ENCODE assay signal across 17 cellular contexts in genomic region chr15:64568765-64569164, GRCh38.
DNase-seq lines count a peak whose midpoint lies in the region; ATAC-seq and TF ChIP-seq lines count a peak whose summit lies in the region.
"Had no signal": no experiment of that assay in that cellular context is flagged by ENCODE, and none has a peak within 500 bp of the region (broad histone marks: within the 10 kb centered on the region; RNA-seq: fewer than 3 reads in every experiment).

No MANE protein-coding gene starts in this region.

- intact Hi-C loops in CD4-positive, alpha-beta memory T cell (cut with micrococcal nuclease): loop anchor here (2.0 kb wide), 1 partner anchor 54 kb away; no protein-coding TSS in a partner anchor
- intact Hi-C loops in activated T-helper 1 cell treated with anti-CD3 and anti-CD28 coated beads, Interleukin-12 subunit alpha, Interleukin-12 subunit beta, Interleukin-2, Interleukin-4 antibody, amounts not matched to agents 30 ng/mL and 10 ng/mL and 1 ng/mL, durations not matched to agents 14 hours and 24 hours and 36 hours (cut with micrococcal nuclease): no loop called here
- intact Hi-C loops in naive thymus-derived CD4-positive, alpha-beta T cell (cut with micrococcal nuclease): no loop called here

- peaks cover 7 to 10% of the 10 kb centered on the region in 2 donors for H3K36me3 Mint-ChIP-seq in CD4-positive, alpha-beta memory T cell
- H3K36me3 Mint-ChIP-seq in activated T-helper 1 cell treated with anti-CD3 and anti-CD28 coated beads, Interleukin-12 subunit alpha, Interleukin-12 subunit beta, Interleukin-2, Interleukin-4 antibody, amounts not matched to agents 30 ng/mL and 10 ng/mL and 1 ng/mL, durations not matched to agents 14 hours and 24 hours and 36 hours (ENCODE audit: low read depth): peaks cover 19% of the 10 kb centered on the region
- peaks cover 4 to 31% (median 18%) of the 10 kb centered on the region in 5 donors for H3K36me3 Mint-ChIP-seq in naive thymus-derived CD4-positive, alpha-beta T cell
- peaks cover 0 to 7% (median 0%) of the 10 kb centered on the region in 3 experiments; a peak in 2 of 7 replicates for H3K36me3 Mint-ChIP-seq in H9 (ENCODE audit: insufficient read depth in 1 of 3, low read depth in 3 of 3)

- H3K4me1 ChIP-seq in CD4-positive, alpha-beta memory T cell (ENCODE audit: insufficient read depth, low read length): peaks cover 32% of the 10 kb centered on the region
- H3K4me1 ChIP-seq in HEK293 (ENCODE audit: control insufficient read depth, insufficient read depth, low read length) (peaks cover 22% of the 10 kb centered on the region; the same call in 1 of the 2 replicates), H9 (ENCODE audit: insufficient read depth, low read length) (no peaks in the 10 kb centered on the region; the same call in 1 of the 2 replicates)
- H3K4me1 ChIP-seq in naive thymus-derived CD4-positive, alpha-beta T cell (ENCODE audit: control insufficient read depth in 2 of 2, insufficient read depth in 2 of 2, low read length in 2 of 2): peaks cover 12 to 46% of the 10 kb centered on the region in 2 donors

- H3K14ac ChIP-seq in H9 (ENCODE audit: insufficient read depth, low read length): no peak overlapping the region

- H3K9me3 ChIP-seq in CD4-positive, alpha-beta memory T cell (ENCODE audit: control insufficient read depth in 1 of 2, low read length in 2 of 2): no peaks in the 10 kb centered on the region
- no peaks in the 10 kb centered on the region for H3K9me3 ChIP-seq in HEK293 (ENCODE audit: control insufficient read depth, insufficient read depth, low read depth, low read length)
- no peaks in the 10 kb centered on the region for H3K9me3 ChIP-seq in naive thymus-derived CD4-positive, alpha-beta T cell (ENCODE audit: control insufficient read depth in 2 of 3, low read length in 3 of 3)
- H3K9me3 ChIP-seq in H9 (ENCODE audit: control insufficient read depth, low read depth, low read length): no peaks in the 10 kb centered on the region
- H3K9me3 ChIP-seq: sigmoid colon, thyroid gland had no signal

- peak overlapping the region in 4 of 8 donors; percentile 13 to 38 (median 29) for H3K4me3 Mint-ChIP-seq in CD4-positive, alpha-beta memory T cell
- no peak overlapping the region for H3K4me3 Mint-ChIP-seq in activated T-helper 1 cell treated with anti-CD3 and anti-CD28 coated beads, Interleukin-12 subunit alpha, Interleukin-12 subunit beta, Interleukin-2, Interleukin-4 antibody, amounts not matched to agents 30 ng/mL and 10 ng/mL and 1 ng/mL, durations not matched to agents 14 hours and 24 hours and 36 hours
- H3K4me3 Mint-ChIP-seq in naive thymus-derived CD4-positive, alpha-beta T cell: peak overlapping the region in 7 of 10 donors; percentile 3 to 60 (median 38)
- H3K4me3 Mint-ChIP-seq in H9: no peak overlapping the region

- no peak overlapping the region for H4K91ac ChIP-seq in H9 (ENCODE audit: insufficient read length, low read depth, low read length)

- H2BK120ac ChIP-seq in H9 (ENCODE audit: low read depth, low read length, poor library complexity, severe bottlenecking): no peak overlapping the region

- no peak overlapping the region for H2BK12ac ChIP-seq in H9 (ENCODE audit: insufficient read length, low read depth, low read length)

- H3K79me2 ChIP-seq in H9 (ENCODE audit: insufficient read depth, low read length): peaks cover 3% of the 10 kb centered on the region; the same call in 1 of the 2 replicates

- no peaks in the 10 kb centered on the region for H3K27me3 Mint-ChIP-seq in CD4-positive, alpha-beta memory T cell
- H3K27me3 Mint-ChIP-seq in activated T-helper 1 cell treated with anti-CD3 and anti-CD28 coated beads, Interleukin-12 subunit alpha, Interleukin-12 subunit beta, Interleukin-2, Interleukin-4 antibody, amounts not matched to agents 30 ng/mL and 10 ng/mL and 1 ng/mL, durations not matched to agents 14 hours and 24 hours and 36 hours (ENCODE audit: insufficient read depth): no peaks in the 10 kb centered on the region
- H3K27me3 Mint-ChIP-seq in naive thymus-derived CD4-positive, alpha-beta T cell: no peaks in the 10 kb centered on the region
- no peaks in the 10 kb centered on the region for H3K27me3 Mint-ChIP-seq in H9 (ENCODE audit: low read depth)

- no peaks in the 10 kb centered on the region for H4K20me1 ChIP-seq in H9 (ENCODE audit: control insufficient read depth, insufficient read depth, insufficient read length)

- H3K18ac ChIP-seq in H9 (ENCODE audit: insufficient read length, low read depth, low read length): no peak overlapping the region

- H3K36me3 ChIP-seq in CD4-positive, alpha-beta memory T cell (ENCODE audit: insufficient read depth, low read length): no peaks in the 10 kb centered on the region
- no peaks in the 10 kb centered on the region; a peak in 1 of 3 replicates for H3K36me3 ChIP-seq in HEK293 (ENCODE audit: control insufficient read depth in 2 of 2, insufficient read depth in 1 of 2, low read length in 2 of 2)
- H3K36me3 ChIP-seq in naive thymus-derived CD4-positive, alpha-beta T cell (ENCODE audit: control insufficient read depth in 2 of 3, insufficient read depth in 3 of 3, low read length in 3 of 3): no peaks in the 10 kb centered on the region
- H3K36me3 ChIP-seq: thyroid gland had no signal

- no peak overlapping the region for H4K8ac ChIP-seq in H9 (replicated peaks; ENCODE audit: insufficient read length, low read depth, low read length)

- H2BK20ac ChIP-seq in H9 (ENCODE audit: low read depth, low read length, poor library complexity, severe bottlenecking): no peak overlapping the region

- H3K4ac ChIP-seq in H9 (ENCODE audit: low read depth, low read length): no peak overlapping the region

- H2BK15ac ChIP-seq in H9 (ENCODE audit: low read depth, low read length): no peak overlapping the region

- no peak overlapping the region for H3K4me2 ChIP-seq in H9 (ENCODE audit: insufficient read depth, insufficient read length, low read length)

- POLR2A ChIA-PET in CD4-positive, alpha-beta memory T cell (lab: Charles Lee; ENCODE audit: partially characterized antibody): interaction anchor here (0.7 to 1.3 kb wide), 2 partner anchors 15 to 66 kb away, joined by 3 read pairs; no protein-coding TSS in a partner anchor
- POLR2A ChIA-PET in HEK293 (lab: Yijun Ruan, JAX): no interaction called here
- POLR2A ChIA-PET in naive thymus-derived CD4-positive, alpha-beta T cell (lab: Charles Lee): interaction anchor here (0.6 to 1.6 kb wide), 5 partner anchors 13 to 57 kb away, joined by 3 to 6 read pairs (median 4); no protein-coding TSS in a partner anchor

- no peak overlapping the region for H2AFZ ChIP-seq in H9 (ENCODE audit: low read length)

- no peak overlapping the region for H4K5ac ChIP-seq in H9 (ENCODE audit: insufficient read length, low read depth, low read length)

- H3K9me3 Mint-ChIP-seq in CD4-positive, alpha-beta memory T cell: no peaks in the 10 kb centered on the region
- no peaks in the 10 kb centered on the region for H3K9me3 Mint-ChIP-seq in activated T-helper 1 cell treated with anti-CD3 and anti-CD28 coated beads, Interleukin-12 subunit alpha, Interleukin-12 subunit beta, Interleukin-2, Interleukin-4 antibody, amounts not matched to agents 30 ng/mL and 10 ng/mL and 1 ng/mL, durations not matched to agents 14 hours and 24 hours and 36 hours
- H3K9me3 Mint-ChIP-seq in naive thymus-derived CD4-positive, alpha-beta T cell: no peaks in the 10 kb centered on the region
- H3K9me3 Mint-ChIP-seq in H9: no peaks in the 10 kb centered on the region

- no peak overlapping the region for H3K4me3 ChIP-seq in CD4-positive, alpha-beta memory T cell (ENCODE audit: low read length in 2 of 2)
- H3K4me3 ChIP-seq in HEK293 (ENCODE audit: low read depth, low read length): no peak overlapping the region
- H3K4me3 ChIP-seq in naive thymus-derived CD4-positive, alpha-beta T cell (ENCODE audit: low read length): no peak overlapping the region
- H3K4me3 ChIP-seq: sigmoid colon, thyroid gland had no signal

- H2BK5ac ChIP-seq in H9 (ENCODE audit: insufficient read length, low read length): no peak overlapping the region

- H3K27ac Mint-ChIP-seq in CD4-positive, alpha-beta memory T cell: peak overlapping the region; percentile 8 to 82 (median 39)
- peak overlapping the region; percentile 18 for H3K27ac Mint-ChIP-seq in activated T-helper 1 cell treated with anti-CD3 and anti-CD28 coated beads, Interleukin-12 subunit alpha, Interleukin-12 subunit beta, Interleukin-2, Interleukin-4 antibody, amounts not matched to agents 30 ng/mL and 10 ng/mL and 1 ng/mL, durations not matched to agents 14 hours and 24 hours and 36 hours
- H3K27ac Mint-ChIP-seq in naive thymus-derived CD4-positive, alpha-beta T cell: peak overlapping the region; percentile 47 to 95 (median 83)
- H3K27ac Mint-ChIP-seq in H9: no peak overlapping the region

- no peak overlapping the region for H2AK5ac ChIP-seq in H9 (ENCODE audit: insufficient read length, low read length)

- no peak overlapping the region for H3K27ac ChIP-seq in CD4-positive, alpha-beta memory T cell (ENCODE audit: low read depth, low read length)
- H3K27ac ChIP-seq in HEK293 (ENCODE audit: extremely low read depth, low read depth, low read length): no peak overlapping the region
- H3K27ac ChIP-seq in naive thymus-derived CD4-positive, alpha-beta T cell (ENCODE audit: low read depth, low read length): peak overlapping the region; percentile 52
- no peak overlapping the region for H3K27ac ChIP-seq in H9 (ENCODE audit: insufficient read length, low read depth, low read length)
- H3K27ac ChIP-seq: HL-60, sigmoid colon had no signal

- CTCF ChIA-PET in CD4-positive, alpha-beta memory T cell (lab: Charles Lee; ENCODE audit: partially characterized antibody): interaction anchor here (1.1 kb wide), 1 partner anchor 66 kb away, joined by 3 read pairs; no protein-coding TSS in a partner anchor
- CTCF ChIA-PET in HEK293 (lab: Yijun Ruan, JAX): no interaction called here
- CTCF ChIA-PET in naive thymus-derived CD4-positive, alpha-beta T cell (lab: Charles Lee): interaction anchor here (0.6 to 1.2 kb wide), 2 partner anchors 81 to 85 kb away, joined by 5 read pairs; no protein-coding TSS in a partner anchor

- peaks cover 43 to 73% (median 54%) of the 10 kb centered on the region in 4 donors for H3K4me1 Mint-ChIP-seq in CD4-positive, alpha-beta memory T cell
- H3K4me1 Mint-ChIP-seq in activated T-helper 1 cell treated with anti-CD3 and anti-CD28 coated beads, Interleukin-12 subunit alpha, Interleukin-12 subunit beta, Interleukin-2, Interleukin-4 antibody, amounts not matched to agents 30 ng/mL and 10 ng/mL and 1 ng/mL, durations not matched to agents 14 hours and 24 hours and 36 hours (ENCODE audit: low read depth): peaks cover 49% of the 10 kb centered on the region
- H3K4me1 Mint-ChIP-seq in naive thymus-derived CD4-positive, alpha-beta T cell: peaks cover 40 to 85% (median 72%) of the 10 kb centered on the region in 7 donors
- peaks cover 35 to 38% of the 10 kb centered on the region in 2 experiments for H3K4me1 Mint-ChIP-seq in H9

- peaks cover 14% of the 10 kb centered on the region for H3K79me1 ChIP-seq in H9 (ENCODE audit: insufficient read depth, low read depth, low read length, poor library complexity, severe bottlenecking)

- no peak overlapping the region for H3K23ac ChIP-seq in H9 (ENCODE audit: insufficient read length, low read depth, low read length)

- H3K23me2 ChIP-seq in H9 (ENCODE audit: insufficient read length, low read depth, low read length, poor library complexity, severe bottlenecking): no peaks in the 10 kb centered on the region

- peak; percentile 27 for ATAC-seq in naive thymus-derived CD4-positive, alpha-beta T cell

- peak in 1 of 5 donors; percentile 4 for DNase-seq in CD4-positive, alpha-beta memory T cell
- DNase-seq in activated T-helper 1 cell treated with anti-CD3 and anti-CD28 coated beads, Interleukin-12 subunit alpha, Interleukin-12 subunit beta, Interleukin-2, Interleukin-4 antibody, amounts not matched to agents 30 ng/mL and 10 ng/mL and 1 ng/mL, durations not matched to agents 14 hours and 24 hours and 36 hours (ENCODE audit: low spot score): no peak
- DNase-seq in naive thymus-derived CD4-positive, alpha-beta T cell: no peak
- DNase-seq in DMS153 (lab: John Stamatoyannopoulos, UW) (no peak), H9 (no peak), AML-193 (lab: John Stamatoyannopoulos, UW) (no peak), GM03348 (ENCODE audit: low spot score) (no peak)
- DNase-seq: activated CD4-positive, CD25-positive, alpha-beta regulatory T cell treated with anti-CD3 and anti-CD28 coated beads, Interleukin-2, amount 50 U/mL, for 72 hours; DMS53; GOT3; NCI-H1436 treated with DMSO at 0.1 percent for 48 hours; SHP77; sigmoid colon; stimulated activated CD4-positive, alpha-beta T cell treated with anti-CD3 and anti-CD28 coated beads, Interleukin-4, amount 100 ng/mL, for 1 hour; thyroid gland had no signal

- H3K56ac ChIP-seq in H9 (ENCODE audit: insufficient read length, low read depth, low read length): no peak overlapping the region

- no peak for TF ChIP-seq CTCF in HEK293 (tag by site-specific recombination; IDR thresholded peaks at IDR 0.05)
- no peak for TF ChIP-seq CTCF in H9 (conservative IDR thresholded peaks at IDR 0.05)

- no peak overlapping the region for H3K9ac ChIP-seq in H9 (ENCODE audit: extremely low read depth, insufficient read length, low read length)

- H3K27me3 ChIP-seq in CD4-positive, alpha-beta memory T cell (ENCODE audit: insufficient read depth, low read length): no peaks in the 10 kb centered on the region
- H3K27me3 ChIP-seq in naive thymus-derived CD4-positive, alpha-beta T cell (ENCODE audit: control insufficient read depth in 2 of 2, insufficient read depth in 2 of 2, low read length in 2 of 2): no peaks in the 10 kb centered on the region
- H3K27me3 ChIP-seq in H9 (ENCODE audit: insufficient read depth, low read length): no peaks in the 10 kb centered on the region
- H3K27me3 ChIP-seq: sigmoid colon, thyroid gland had no signal

- no peak overlapping the region for H3T11ph ChIP-seq in H9 (ENCODE audit: low read length)

Comparison
In these comparisons a context has a peak if more than half of its experiments do, and no peak if none do; other contexts are left out.
1. H3K27ac Mint-ChIP-seq: peak in CD4-positive, alpha-beta memory T cell (7 of 7), activated T-helper 1 cell treated with anti-CD3 and anti-CD28 coated beads, Interleukin-12 subunit alpha, Interleukin-12 subunit beta, Interleukin-2, Interleukin-4 antibody, amounts not matched to agents 30 ng/mL and 10 ng/mL and 1 ng/mL, durations not matched to agents 14 hours and 24 hours and 36 hours (single experiment) and naive thymus-derived CD4-positive, alpha-beta T cell (9 of 9); none in H9 (0 of 3).
2. H3K4me3 Mint-ChIP-seq: peak in naive thymus-derived CD4-positive, alpha-beta T cell (7 of 10); none in activated T-helper 1 cell treated with anti-CD3 and anti-CD28 coated beads, Interleukin-12 subunit alpha, Interleukin-12 subunit beta, Interleukin-2, Interleukin-4 antibody, amounts not matched to agents 30 ng/mL and 10 ng/mL and 1 ng/mL, durations not matched to agents 14 hours and 24 hours and 36 hours (single experiment) and H9 (0 of 2).